19 cellular contexts compared by ENCODE assay signal in the genomic region with DNA sequence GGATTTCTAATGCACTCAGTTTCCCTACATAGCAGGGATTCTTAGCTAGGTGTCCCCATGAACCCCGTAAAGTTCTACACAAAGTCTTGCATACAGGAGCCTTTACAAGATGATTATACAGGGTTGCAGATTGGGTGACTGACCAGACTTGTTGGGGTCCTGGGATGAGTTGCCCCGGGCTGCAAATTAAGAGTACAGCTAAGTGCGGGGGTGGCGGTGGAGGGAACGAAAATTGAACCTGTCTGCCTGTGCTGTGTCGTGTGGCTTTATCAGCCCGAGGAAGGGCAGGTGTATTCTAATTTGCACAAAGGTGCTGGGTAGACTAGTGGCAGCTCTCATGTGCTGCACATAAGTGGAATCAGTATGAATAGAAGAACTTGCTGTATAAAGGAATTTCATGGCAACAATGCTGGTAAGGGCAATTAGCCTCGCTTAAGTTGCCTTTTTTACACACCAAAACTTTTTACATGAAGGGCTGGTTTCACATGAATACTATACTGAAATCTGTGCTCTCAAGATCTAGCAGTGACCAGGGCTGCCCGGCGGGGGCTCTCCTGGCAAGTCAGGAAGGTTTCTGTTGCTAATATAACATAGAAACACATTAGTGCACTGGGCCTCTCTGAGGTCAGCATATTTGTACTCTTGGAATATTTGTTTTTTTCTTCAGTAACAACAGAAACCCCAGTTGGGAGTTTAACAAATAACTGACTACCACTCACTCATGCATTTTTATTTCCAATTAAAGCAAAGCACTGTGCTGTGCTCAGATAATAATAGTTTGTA. TPM values are rescaled to one million over a fixed set of nuclear protein-coding genes. Genes with fewer than 3 reads are reported as not detected.
DNase-seq lines count a peak whose midpoint lies in the region; ATAC-seq and TF ChIP-seq lines count a peak whose summit lies in the region.
"Had no signal": no experiment of that assay in that cellular context is flagged by ENCODE, and none has a peak within 500 bp of the region (broad histone marks: within the 10 kb centered on the region; RNA-seq: fewer than 3 reads in every experiment).

No MANE protein-coding gene starts in this region.

- no peaks in the 10 kb centered on the region for H3K27me3 Mint-ChIP-seq in activated naive CD8-positive, alpha-beta T cell
- no peaks in the 10 kb centered on the region for H3K27me3 Mint-ChIP-seq in activated naive CD8-positive, alpha-beta T cell treated with anti-CD3 and anti-CD28 coated beads for 36 hours
- no peaks in the 10 kb centered on the region for H3K27me3 Mint-ChIP-seq in activated CD4-positive, alpha-beta memory T cell treated with anti-CD3 and anti-CD28 coated beads, Interleukin-2, amount 10 ng/mL, durations not matched to agents 7 days and 5 days

- no peak overlapping the region for H3K27ac ChIP-seq in left lung

- TF ChIP-seq CTCF in left lung (IDR thresholded peaks at IDR 0.05), result no peak
- TF ChIP-seq CTCF in mucosa of descending colon (IDR thresholded peaks at IDR 0.05), result no peak

- peaks cover 26% of the 10 kb centered on the region for H3K4me1 Mint-ChIP-seq in activated naive CD8-positive, alpha-beta T cell (ENCODE audit: low read depth)
- peaks cover 23% of the 10 kb centered on the region for H3K4me1 Mint-ChIP-seq in activated naive CD8-positive, alpha-beta T cell treated with anti-CD3 and anti-CD28 coated beads for 36 hours
- peaks cover 52% of the 10 kb centered on the region for H3K4me1 Mint-ChIP-seq in activated CD4-positive, alpha-beta memory T cell treated with anti-CD3 and anti-CD28 coated beads, Interleukin-2, amount 10 ng/mL, durations not matched to agents 7 days and 5 days

- H3K4me3 ChIP-seq in left lung, result no peak overlapping the region
- H3K4me3 ChIP-seq in mucosa of descending colon, result no peak overlapping the region

- no peaks in the 10 kb centered on the region for H3K27me3 ChIP-seq in left lung

- no peaks in the 10 kb centered on the region for H3K9me3 Mint-ChIP-seq in activated naive CD8-positive, alpha-beta T cell (ENCODE audit: low read depth)
- no peaks in the 10 kb centered on the region for H3K9me3 Mint-ChIP-seq in activated naive CD8-positive, alpha-beta T cell treated with anti-CD3 and anti-CD28 coated beads for 36 hours
- no peaks in the 10 kb centered on the region for H3K9me3 Mint-ChIP-seq in activated CD4-positive, alpha-beta memory T cell treated with anti-CD3 and anti-CD28 coated beads, Interleukin-2, amount 10 ng/mL, durations not matched to agents 7 days and 5 days
- H3K9me3 Mint-ChIP-seq: neural crest cell had no signal

- POLR2A ChIA-PET in activated CD4-positive, alpha-beta memory T cell treated with anti-CD3 and anti-CD28 coated beads, Interleukin-2, amount 10 ng/mL, durations not matched to agents 7 days and 5 days (lab: Charles Lee), result interaction anchor here (1.3 to 2.5 kb wide), 3 partner anchors 10 to 56 kb away, joined by 3 to 8 read pairs (median 7); no protein-coding TSS in a partner anchor

- ATAC-seq in left lung, result peak; percentile 39
- ATAC-seq in activated CD4-positive, CD25-positive, alpha-beta regulatory T cell treated with anti-CD3 and anti-CD28 coated beads, Interleukin-2, amount 50 U/mL, for 24 hours, result no peak
- ATAC-seq in mucosa of descending colon, result no peak
- ATAC-seq: right cardiac atrium had no signal

- no peak for DNase-seq in activated naive CD8-positive, alpha-beta T cell treated with anti-CD3 and anti-CD28 coated beads for 36 hours
- peak; percentile 15 for DNase-seq in activated CD4-positive, alpha-beta memory T cell treated with anti-CD3 and anti-CD28 coated beads, Interleukin-2, amount 10 ng/mL, durations not matched to agents 7 days and 5 days
- DNase-seq in left lung, result no peak
- DNase-seq in stimulated activated CD8-positive, alpha-beta memory T cell treated with anti-CD3 and anti-CD28 coated beads, Interleukin-4, amount 100 ng/mL, for 48 hours, result peak; percentile 20
- DNase-seq in SIG-M5 treated with dmso at 0.1 percent for 504 hours (lab: John Stamatoyannopoulos, UW; ENCODE audit: unreplicated experiment), result no peak
- DNase-seq in mucosa of descending colon, result no peak
- DNase-seq: activated CD8-positive, alpha-beta memory T cell treated with anti-CD3 and anti-CD28 coated beads, Interleukin-2, amount 50 U/mL, for 48 hours; COR-L47; effector memory CD4-positive, alpha-beta T cell; glutamatergic neuron; mammary epithelial cell; NCI-H446; SHP77 treated with DMSO at 0.1 percent for 48 hours; stimulated activated CD4-positive, alpha-beta T cell treated with anti-CD3 and anti-CD28 coated beads, Interleukin-1b, Interleukin-23, amount 100 ng/mL, for 48 hours; substantia nigra had no signal

- H3K9me3 ChIP-seq in left lung (no peaks in the 10 kb centered on the region), mucosa of descending colon (no peaks in the 10 kb centered on the region)

- H3K4me3 Mint-ChIP-seq in activated naive CD8-positive, alpha-beta T cell, result no peak overlapping the region
- H3K4me3 Mint-ChIP-seq in activated naive CD8-positive, alpha-beta T cell treated with anti-CD3 and anti-CD28 coated beads for 36 hours, result no peak overlapping the region
- H3K4me3 Mint-ChIP-seq in activated CD4-positive, alpha-beta memory T cell treated with anti-CD3 and anti-CD28 coated beads, Interleukin-2, amount 10 ng/mL, durations not matched to agents 7 days and 5 days, result no peak overlapping the region
- H3K4me3 Mint-ChIP-seq: neural crest cell had no signal

- H3K36me3 ChIP-seq in left lung (peaks cover 0 to 100% of the 10 kb centered on the region in 2 donors), mucosa of descending colon (ENCODE audit: low read depth) (peaks cover 8% of the 10 kb centered on the region)

- peak overlapping the region; percentile 34 for H3K27ac Mint-ChIP-seq in activated naive CD8-positive, alpha-beta T cell
- no peak overlapping the region for H3K27ac Mint-ChIP-seq in activated naive CD8-positive, alpha-beta T cell treated with anti-CD3 and anti-CD28 coated beads for 36 hours
- peak overlapping the region; percentile 52 for H3K27ac Mint-ChIP-seq in activated CD4-positive, alpha-beta memory T cell treated with anti-CD3 and anti-CD28 coated beads, Interleukin-2, amount 10 ng/mL, durations not matched to agents 7 days and 5 days

- H3K4me1 ChIP-seq in left lung (peaks cover 0 to 19% of the 10 kb centered on the region in 2 donors), mucosa of descending colon (ENCODE audit: low read depth) (no peaks in the 10 kb centered on the region)

- intact Hi-C loops in left lung (cut with DNase I) (no loop called here), mucosa of descending colon (cut with DNase I, micrococcal nuclease) (no loop called here)

- CTCF ChIA-PET in activated CD4-positive, alpha-beta memory T cell treated with anti-CD3 and anti-CD28 coated beads, Interleukin-2, amount 10 ng/mL, durations not matched to agents 7 days and 5 days (lab: Charles Lee), result interaction anchor here (0.6 to 1.0 kb wide), 4 partner anchors 9 to 193 kb away, joined by 3 to 4 read pairs (median 3); no protein-coding TSS in a partner anchor

- H3K36me3 Mint-ChIP-seq in activated naive CD8-positive, alpha-beta T cell, result peaks cover 8% of the 10 kb centered on the region
- peaks cover 35% of the 10 kb centered on the region for H3K36me3 Mint-ChIP-seq in activated naive CD8-positive, alpha-beta T cell treated with anti-CD3 and anti-CD28 coated beads for 36 hours
- H3K36me3 Mint-ChIP-seq in activated CD4-positive, alpha-beta memory T cell treated with anti-CD3 and anti-CD28 coated beads, Interleukin-2, amount 10 ng/mL, durations not matched to agents 7 days and 5 days (ENCODE audit: low read depth), result peaks cover 85% of the 10 kb centered on the region

RNA-seq across cellular contexts. Expression of a gene that starts 50.7 kb away (rescaled TPM):
- total RNA-seq in activated naive CD8-positive, alpha-beta T cell treated with anti-CD3 and anti-CD28 coated beads for 36 hours, result 10 to 100 TPM; 72.3 to 73.1 TPM
- 100 to 1,000 TPM; 266 to 270 TPM for total RNA-seq in activated CD4-positive, alpha-beta memory T cell treated with anti-CD3 and anti-CD28 coated beads, Interleukin-2, amount 10 ng/mL, durations not matched to agents 7 days and 5 days
- total RNA-seq in left lung (100 to 1,000 TPM in 1 of 2 donors, 10 to 100 TPM in 1; 77.6 to 116 TPM), mucosa of descending colon (10 to 100 TPM; 12.4 to 25.0 (median 22.7) TPM)

RNA-seq across cellular contexts. Expression of a gene that starts 51.7 kb away (rescaled TPM):
- 10 to 100 TPM; 93.6 to 98.5 TPM for total RNA-seq in activated naive CD8-positive, alpha-beta T cell treated with anti-CD3 and anti-CD28 coated beads for 36 hours
- 100 to 1,000 TPM in 1 of 2 experiments, 10 to 100 TPM in 1; 93.3 to 101 TPM for total RNA-seq in activated CD4-positive, alpha-beta memory T cell treated with anti-CD3 and anti-CD28 coated beads, Interleukin-2, amount 10 ng/mL, durations not matched to agents 7 days and 5 days
- total RNA-seq in left lung (10 to 100 TPM; 59.8 to 66.8 TPM), mucosa of descending colon (10 to 100 TPM; 50.8 to 79.6 (median 56.1) TPM)

Comparison
In these comparisons a context has a peak if more than half of its experiments do, and no peak if none do; other contexts are left out.
1. DNase-seq: peak in activated CD4-positive, alpha-beta memory T cell treated with anti-CD3 and anti-CD28 coated beads, Interleukin-2, amount 10 ng/mL, durations not matched to agents 7 days and 5 days (single experiment) and stimulated activated CD8-positive, alpha-beta memory T cell treated with anti-CD3 and anti-CD28 coated beads, Interleukin-4, amount 100 ng/mL, for 48 hours (single experiment); none in activated naive CD8-positive, alpha-beta T cell treated with anti-CD3 and anti-CD28 coated beads for 36 hours (single experiment), left lung (0 of 2), SIG-M5 treated with dmso at 0.1 percent for 504 hours (single experiment) and mucosa of descending colon (0 of 3).